In genomic region chr2:62195421-62196277, GRCh38 we compare ENCODE assay signal across 8 cellular contexts. TPM values are rescaled to one million over a fixed set of nuclear protein-coding genes. Genes with fewer than 3 reads are reported as not detected.
DNase-seq lines count a peak whose midpoint lies in the region; ATAC-seq and FAIRE-seq lines count a peak whose summit lies in the region.

A gene with protein sequence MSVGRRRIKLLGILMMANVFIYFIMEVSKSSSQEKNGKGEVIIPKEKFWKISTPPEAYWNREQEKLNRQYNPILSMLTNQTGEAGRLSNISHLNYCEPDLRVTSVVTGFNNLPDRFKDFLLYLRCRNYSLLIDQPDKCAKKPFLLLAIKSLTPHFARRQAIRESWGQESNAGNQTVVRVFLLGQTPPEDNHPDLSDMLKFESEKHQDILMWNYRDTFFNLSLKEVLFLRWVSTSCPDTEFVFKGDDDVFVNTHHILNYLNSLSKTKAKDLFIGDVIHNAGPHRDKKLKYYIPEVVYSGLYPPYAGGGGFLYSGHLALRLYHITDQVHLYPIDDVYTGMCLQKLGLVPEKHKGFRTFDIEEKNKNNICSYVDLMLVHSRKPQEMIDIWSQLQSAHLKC (plus strand): TSS chr2:62196115. CDS start chr2:62222221, 26,106 bp downstream.

- H3K27me3 ChIP-seq in CD4-positive, alpha-beta memory T cell (ENCODE audit: insufficient read depth, low read length), result no peaks in the 10 kb centered on the region
- no peaks in the 10 kb centered on the region for H3K27me3 ChIP-seq in naive thymus-derived CD4-positive, alpha-beta T cell (ENCODE audit: control insufficient read depth in 2 of 2, insufficient read depth in 2 of 2, low read length in 2 of 2)

- peaks cover 0 to 4% of the 10 kb centered on the region in 2 donors for H3K36me3 Mint-ChIP-seq in CD4-positive, alpha-beta memory T cell
- peaks cover 0 to 5% (median 0%) of the 10 kb centered on the region in 5 donors for H3K36me3 Mint-ChIP-seq in naive thymus-derived CD4-positive, alpha-beta T cell
- H3K36me3 Mint-ChIP-seq in stimulated activated memory B cell treated with anti-CD40 and anti-IgM and Interleukin-4, amounts not matched to agents 10 μg/mL and 1 μg/mL and 100 μg/mL, for 72 hours, result no peaks in the 10 kb centered on the region

- peak within 1 kb of the TSS; percentile 80 for H3K27ac ChIP-seq in CD4-positive, alpha-beta memory T cell (ENCODE audit: low read depth, low read length)
- H3K27ac ChIP-seq in naive thymus-derived CD4-positive, alpha-beta T cell (ENCODE audit: low read depth, low read length), result peak within 1 kb of the TSS; percentile 86

- H3K4me3 ChIP-seq in CD4-positive, alpha-beta memory T cell (ENCODE audit: low read length in 2 of 2), result peak within 1 kb of the TSS; percentile 84 to 86
- H3K4me3 ChIP-seq in naive thymus-derived CD4-positive, alpha-beta T cell (ENCODE audit: low read length), result peak within 1 kb of the TSS; percentile 98

- CTCF ChIA-PET in CD4-positive, alpha-beta memory T cell (lab: Charles Lee; ENCODE audit: partially characterized antibody), result no interaction called here
- CTCF ChIA-PET in naive thymus-derived CD4-positive, alpha-beta T cell (lab: Charles Lee), result no interaction called here

- H3K4me1 ChIP-seq in CD4-positive, alpha-beta memory T cell (ENCODE audit: insufficient read depth, low read length), result peaks cover 41% of the 10 kb centered on the region
- peaks cover 27 to 36% of the 10 kb centered on the region in 2 donors for H3K4me1 ChIP-seq in naive thymus-derived CD4-positive, alpha-beta T cell (ENCODE audit: control insufficient read depth in 2 of 2, insufficient read depth in 2 of 2, low read length in 2 of 2)

- H3K9me3 Mint-ChIP-seq in CD4-positive, alpha-beta memory T cell, result no peaks in the 10 kb centered on the region
- H3K9me3 Mint-ChIP-seq in naive thymus-derived CD4-positive, alpha-beta T cell, result no peaks in the 10 kb centered on the region
- no peaks in the 10 kb centered on the region for H3K9me3 Mint-ChIP-seq in stimulated activated memory B cell treated with anti-CD40 and anti-IgM and Interleukin-4, amounts not matched to agents 10 μg/mL and 1 μg/mL and 100 μg/mL, for 72 hours

- ATAC-seq in GM19351 (IDR thresholded peaks at IDR 0.05; ENCODE audit: unreplicated experiment), result peak; percentile 51
- ATAC-seq in HG03521 (IDR thresholded peaks at IDR 0.05; ENCODE audit: unreplicated experiment), result peak; percentile 43
- peak; percentile 89 for ATAC-seq in naive thymus-derived CD4-positive, alpha-beta T cell
- peak; percentile 88 for ATAC-seq in stimulated activated memory B cell treated with anti-CD40 and anti-IgM and Interleukin-4, amounts not matched to agents 10 μg/mL and 1 μg/mL and 100 μg/mL, for 72 hours

- H3K27me3 Mint-ChIP-seq in CD4-positive, alpha-beta memory T cell, result no peaks in the 10 kb centered on the region
- H3K27me3 Mint-ChIP-seq in naive thymus-derived CD4-positive, alpha-beta T cell, result peaks cover 0 to 6% (median 0%) of the 10 kb centered on the region in 5 donors
- no peaks in the 10 kb centered on the region for H3K27me3 Mint-ChIP-seq in stimulated activated memory B cell treated with anti-CD40 and anti-IgM and Interleukin-4, amounts not matched to agents 10 μg/mL and 1 μg/mL and 100 μg/mL, for 72 hours

- POLR2A ChIA-PET in CD4-positive, alpha-beta memory T cell (lab: Charles Lee; ENCODE audit: partially characterized antibody), result interaction anchor here (0.9 kb wide), 1 partner anchor 107 kb away, joined by 3 read pairs; no protein-coding TSS in a partner anchor
- POLR2A ChIA-PET in naive thymus-derived CD4-positive, alpha-beta T cell (lab: Charles Lee), result no interaction called here

- peaks cover 27 to 35% (median 30%) of the 10 kb centered on the region in 4 donors for H3K4me1 Mint-ChIP-seq in CD4-positive, alpha-beta memory T cell
- H3K4me1 Mint-ChIP-seq in naive thymus-derived CD4-positive, alpha-beta T cell, result peaks cover 28 to 44% (median 31%) of the 10 kb centered on the region in 7 donors
- H3K4me1 Mint-ChIP-seq in stimulated activated memory B cell treated with anti-CD40 and anti-IgM and Interleukin-4, amounts not matched to agents 10 μg/mL and 1 μg/mL and 100 μg/mL, for 72 hours, result peaks cover 38% of the 10 kb centered on the region

- H3K9me3 ChIP-seq in CD4-positive, alpha-beta memory T cell (ENCODE audit: control insufficient read depth in 1 of 2, low read length in 2 of 2), result no peaks in the 10 kb centered on the region
- H3K9me3 ChIP-seq in naive thymus-derived CD4-positive, alpha-beta T cell (ENCODE audit: control insufficient read depth in 2 of 3, low read length in 3 of 3), result no peaks in the 10 kb centered on the region

- no peaks in the 10 kb centered on the region for H3K36me3 ChIP-seq in CD4-positive, alpha-beta memory T cell (ENCODE audit: insufficient read depth, low read length)
- H3K36me3 ChIP-seq in naive thymus-derived CD4-positive, alpha-beta T cell (ENCODE audit: control insufficient read depth in 2 of 3, insufficient read depth in 3 of 3, low read length in 3 of 3), result peaks cover 0 to 10% (median 0%) of the 10 kb centered on the region in 3 experiments

- intact Hi-C loops in CD4-positive, alpha-beta memory T cell (cut with micrococcal nuclease), result loop anchor here (1.0 to 5.0 kb wide), 11 partner anchors 109 to 1647 kb away; partner anchors contain the start of genes CCT4, COMMD1, EHBP1 and FAM161A
- intact Hi-C loops in naive thymus-derived CD4-positive, alpha-beta T cell (cut with micrococcal nuclease), result loop anchor here (1.0 to 10.0 kb wide), 25 partner anchors 25 to 1645 kb away; partner anchors contain the start of genes CCT4 (in 2 of the 2), COMMD1 (in 2 of the 2), MDH1 (in 2 of the 2) and PEX13 (in 2 of the 2)

- FAIRE-seq in RCC 7860 (lab: Jason Lieb, UNC), result no peak

- peak within 1 kb of the TSS; percentile 72 to 95 (median 87) for H3K27ac Mint-ChIP-seq in CD4-positive, alpha-beta memory T cell
- peak within 1 kb of the TSS in 7 of 9 donors; percentile 83 to 95 (median 91) for H3K27ac Mint-ChIP-seq in naive thymus-derived CD4-positive, alpha-beta T cell
- peak within 1 kb of the TSS; percentile 91 for H3K27ac Mint-ChIP-seq in stimulated activated memory B cell treated with anti-CD40 and anti-IgM and Interleukin-4, amounts not matched to agents 10 μg/mL and 1 μg/mL and 100 μg/mL, for 72 hours

- peak within 1 kb of the TSS; percentile 84 to 92 (median 90) for H3K4me3 Mint-ChIP-seq in CD4-positive, alpha-beta memory T cell
- peak within 1 kb of the TSS; percentile 82 to 93 (median 89) for H3K4me3 Mint-ChIP-seq in naive thymus-derived CD4-positive, alpha-beta T cell
- peak within 1 kb of the TSS; percentile 93 for H3K4me3 Mint-ChIP-seq in stimulated activated memory B cell treated with anti-CD40 and anti-IgM and Interleukin-4, amounts not matched to agents 10 μg/mL and 1 μg/mL and 100 μg/mL, for 72 hours

- peak; percentile 79 to 84 (median 80) for DNase-seq in CD4-positive, alpha-beta memory T cell
- DNase-seq in RCC 7860 (ENCODE audit: low spot score), result peak; percentile 25
- DNase-seq in activated T-helper 1 cell treated with anti-CD3 and anti-CD28 coated beads, Interleukin-2, amount 50 U/mL, for 16 hours (ENCODE audit: low read depth in 1 of 2, low spot score in 1 of 2), result peak; percentile 67 to 76
- DNase-seq in fibroblast of gingiva (ENCODE audit: low read depth), result peak; percentile 72
- peak; percentile 66 to 88 (median 80) for DNase-seq in naive thymus-derived CD4-positive, alpha-beta T cell

RNA-seq across cellular contexts. Expression of the gene that starts here (rescaled TPM):
- total RNA-seq in CD4-positive, alpha-beta memory T cell, result 10 to 100 TPM; 18.3 to 18.8 TPM
- 10 to 100 TPM; 29.8 to 55.7 TPM for polyA plus RNA-seq in CD4-positive, alpha-beta memory T cell
- total RNA-seq in naive thymus-derived CD4-positive, alpha-beta T cell, result 10 to 100 TPM; 16.9 to 37.0 (median 34.7) TPM
- 10 to 100 TPM; 16.3 to 20.3 TPM for polyA plus RNA-seq in naive thymus-derived CD4-positive, alpha-beta T cell

Comparison
In these comparisons a context has a peak if more than half of its experiments do, and no peak if none do; other contexts are left out.
1. Peak in every context shown above with its lines: DNase-seq, ATAC-seq, H3K4me3 ChIP-seq and H3K27ac ChIP-seq.
2. DNase-seq: peak in every context shown above with its lines; median percentile 80 in CD4-positive, alpha-beta memory T cell; 80 in naive thymus-derived CD4-positive, alpha-beta T cell; 72 in fibroblast of gingiva; 72 in activated T-helper 1 cell treated with anti-CD3 and anti-CD28 coated beads, Interleukin-2, amount 50 U/mL, for 16 hours; 25 in RCC 7860.